Comparison of ENCODE assay signal across 3 cellular contexts in the genomic region with DNA sequence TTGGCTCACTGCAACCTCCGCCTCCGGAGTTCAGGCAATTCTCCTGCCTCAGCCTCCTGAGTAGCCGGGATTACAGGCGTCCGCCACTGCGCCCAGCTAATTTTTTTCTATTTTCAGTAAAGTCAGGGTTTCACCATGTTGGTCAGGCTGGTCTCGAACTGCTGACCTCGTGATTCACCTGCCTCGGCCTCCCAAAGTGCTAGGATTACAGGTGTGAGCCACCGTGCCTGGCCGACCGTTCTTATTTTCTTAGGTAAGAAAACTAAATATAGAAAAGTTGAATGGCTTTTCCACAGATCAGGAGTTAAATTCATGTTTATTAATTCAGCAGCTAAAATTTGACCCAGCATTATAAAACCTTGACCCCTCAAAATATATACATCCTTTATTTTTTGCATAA.
"Had no signal": no experiment of that assay in that cellular context is flagged by ENCODE, and none has a peak within 500 bp of the region (broad histone marks: within the 10 kb centered on the region; RNA-seq: fewer than 3 reads in every experiment).

No MANE protein-coding gene starts in this region.

- DNase-seq: GDM1, GF-D8 had no signal

- H3K4me3 ChIP-seq: GM12878 had no signal

- ATAC-seq: GM12878 had no signal
